In the genomic region with DNA sequence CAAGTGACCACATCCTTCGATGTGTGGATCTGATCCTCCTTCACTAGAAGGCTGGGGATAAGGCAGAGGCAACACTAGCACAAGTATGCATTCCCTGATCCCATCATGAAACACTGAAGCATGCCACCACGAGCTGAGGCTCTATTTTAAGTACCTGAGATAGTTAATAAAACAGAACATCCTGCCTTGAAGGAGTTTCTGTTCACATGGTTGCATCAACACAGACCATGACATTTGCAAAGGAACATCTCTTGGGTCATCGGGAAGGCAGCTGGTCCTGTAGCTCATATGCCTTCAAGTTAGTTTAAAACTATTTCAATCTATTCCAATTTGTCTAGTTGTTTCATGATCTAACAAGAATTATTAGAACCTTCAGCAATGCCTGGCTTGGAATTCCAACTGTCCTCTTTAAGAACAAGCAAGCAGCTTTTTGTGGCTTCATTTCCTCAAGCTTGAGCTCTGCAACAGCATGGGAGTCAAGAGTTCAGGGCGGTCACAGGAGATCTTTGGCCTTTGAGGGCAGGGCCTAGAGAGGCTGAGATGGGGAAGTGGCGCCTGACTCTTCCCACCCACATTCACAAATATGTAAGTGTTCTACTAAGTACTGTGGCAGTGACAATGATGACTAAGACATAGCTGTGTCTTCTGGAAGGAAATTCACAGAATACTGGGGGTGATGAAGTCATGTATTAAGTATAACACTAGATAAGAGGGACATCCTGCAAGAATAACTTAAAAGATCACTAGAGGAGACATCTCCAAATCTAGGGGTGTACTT, we compare ENCODE assay signal across 9 cellular contexts. TPM values are rescaled to one million over a fixed set of nuclear protein-coding genes. Genes with fewer than 3 reads are reported as not detected.
A peak's percentile ranks its signal among the peaks of the same experiment; 100 is the strongest.
DNase-seq lines count a peak whose midpoint lies in the region; ATAC-seq and TF ChIP-seq lines count a peak whose summit lies in the region.
"Had no signal": no experiment of that assay in that cellular context is flagged by ENCODE, and none has a peak within 500 bp of the region (broad histone marks: within the 10 kb centered on the region; RNA-seq: fewer than 3 reads in every experiment).

No MANE protein-coding gene starts in this region.

- TF ChIP-seq CTCF in PC-9 (conservative IDR thresholded peaks at IDR 0.05) (no peak), foreskin fibroblast (IDR thresholded peaks at IDR 0.05; ENCODE audit: low read depth, low read length) (no peak), spleen (IDR thresholded peaks at IDR 0.05 in 8 of 11, conservative IDR thresholded peaks at IDR 0.05 in 3 of 11) (no peak)

- no peak overlapping the region for H3K4me2 ChIP-seq in PC-9

- H3K9me3 ChIP-seq in PC-9 (ENCODE audit: insufficient read depth, low read depth) (no peaks in the 10 kb centered on the region), spleen (no peaks in the 10 kb centered on the region)

- POLR2A ChIA-PET in PC-9 (lab: Charles Lee; ENCODE audit: unreplicated experiment) = interaction anchor here (0.6 to 1.0 kb wide), 9 partner anchors 15 to 632 kb away, joined by 3 to 8 read pairs (median 4); no protein-coding TSS in a partner anchor

- BruUV-seq in PC-9 (replicated peaks; lab: Mats Ljungman, UMichigan) = no TSS peak

- no peak for TF ChIP-seq POLR2A in spleen (IDR thresholded peaks at IDR 0.05)

- H4K20me1 ChIP-seq in PC-9 (ENCODE audit: insufficient read depth) = peaks cover 24% of the 10 kb centered on the region

- no peaks in the 10 kb centered on the region for H3K9me2 ChIP-seq in PC-9 (ENCODE audit: insufficient read depth)

- WGBS in spleen, 5 donors = 61 to 82% (median 69%) methylated on average over 5 of the region's 5 CpGs

- H3K4me1 ChIP-seq in PC-9 (replicated peaks; ENCODE audit: insufficient read depth) (peaks cover 66% of the 10 kb centered on the region), spleen (peaks cover 0 to 33% (median 0%) of the 10 kb centered on the region in 6 donors)

- no peak overlapping the region for H3K4me3 ChIP-seq in PC-9
- peak overlapping the region in 1 of 2 donors; percentile 6 for H3K4me3 ChIP-seq in foreskin fibroblast (ENCODE audit: low read depth in 1 of 2, low read length in 2 of 2)
- no peak overlapping the region for H3K4me3 ChIP-seq in spleen
- H3K4me3 ChIP-seq: skin epidermis had no signal

- CTCF ChIA-PET in PC-9 (lab: Charles Lee) = no interaction called here

- H3K79me2 ChIP-seq in PC-9 (ENCODE audit: low read depth) = peaks cover 76% of the 10 kb centered on the region

- H3F3A ChIP-seq in PC-9 (ENCODE audit: insufficient read depth, low read depth) = peaks cover 50% of the 10 kb centered on the region; the same call in 1 of the 2 replicates

- peak overlapping the region; percentile 55; the same call in 1 of the 2 replicates for H3K27ac ChIP-seq in PC-9
- peak overlapping the region in 5 of 8 donors; percentile 38 to 82 (median 62) for H3K27ac ChIP-seq in spleen

- intact Hi-C loops in PC-9 (cut with micrococcal nuclease; ENCODE audit: unreplicated experiment) = loop anchor here (2.0 kb wide), 1 partner anchor 478 kb away; no protein-coding TSS in a partner anchor
- intact Hi-C loops in spleen (cut with DNase I; ENCODE audit: low total_unique reads) = no loop called here

- no peak overlapping the region for H2AFZ ChIP-seq in PC-9

- H3K27me3 ChIP-seq in PC-9 (ENCODE audit: insufficient read depth, low read depth) (no peaks in the 10 kb centered on the region), spleen (replicated peaks in 1 of 7) (no peaks in the 10 kb centered on the region)

- DNase-seq in PC-9 (peak; percentile 80 to 82), foreskin fibroblast (peak; percentile 91 to 92), spleen (no peak), COLO668 (lab: John Stamatoyannopoulos, UW; ENCODE audit: unreplicated experiment) (no peak), NCI-H1694 treated with DMSO at 0.1 percent for 48 hours (lab: John Stamatoyannopoulos, UW) (no peak)

- ATAC-seq in GM19025 (IDR thresholded peaks at IDR 0.05; ENCODE audit: low read depth, unreplicated experiment) (peak; percentile 74), HG02610 (IDR thresholded peaks at IDR 0.05; ENCODE audit: unreplicated experiment) (no peak), GM21381 (IDR thresholded peaks at IDR 0.05; ENCODE audit: unreplicated experiment) (no peak)

- H3K36me3 ChIP-seq in PC-9 (ENCODE audit: low read depth) = peaks cover 89% of the 10 kb centered on the region
- peaks cover 0 to 26% (median 0%) of the 10 kb centered on the region in 6 donors for H3K36me3 ChIP-seq in spleen

RNA-seq across cellular contexts. Expression of gene RND3, which starts 15.2 kb away (rescaled TPM):
- total RNA-seq in PC-9 (2021) (72.9 and 99.1 TPM in 2 replicates), spleen (10 to 100 TPM; 54.1 to 97.0 (median 62.2) TPM)
- polyA plus RNA-seq in spleen = 10 to 100 TPM; 10.3 to 17.1 (median 10.6) TPM

Comparison
In these comparisons a context has a peak if more than half of its experiments do, and no peak if none do; other contexts are left out.
1. DNase-seq: peak in PC-9 (2 of 2) and foreskin fibroblast (2 of 2); none in spleen (single experiment), COLO668 (single experiment) and NCI-H1694 treated with DMSO at 0.1 percent for 48 hours (single experiment).